ENCODE assay signal across 14 cellular contexts in genomic region chr3:46353639-46354410, GRCh38. TPM values are rescaled to one million over a fixed set of nuclear protein-coding genes. Genes with fewer than 3 reads are reported as not detected.
DNase-seq lines count a peak whose midpoint lies in the region; ATAC-seq lines count a peak whose summit lies in the region.
"Had no signal": no experiment of that assay in that cellular context is flagged by ENCODE, and none has a peak within 500 bp of the region (broad histone marks: within the 10 kb centered on the region; RNA-seq: fewer than 3 reads in every experiment).

TSS of gene CCR2 (plus strand) at chr3:46354111. CDS start at chr3:46357528, 3,417 bp downstream.

- H3K27me3 Mint-ChIP-seq in T-helper 17 cell = no peaks in the 10 kb centered on the region
- no peaks in the 10 kb centered on the region for H3K27me3 Mint-ChIP-seq in dendritic cell treated with granulocyte-macrophage colony-stimulating factor and Interleukin-4, amounts not matched to agents 40 ng/mL and 50 ng/mL, for 4 days
- H3K27me3 Mint-ChIP-seq in stimulated activated naive B cell treated with anti-CD40 and anti-IgM and Interleukin-4, amounts not matched to agents 10 μg/mL and 1 μg/mL and 100 μg/mL, for 72 hours = peaks cover 7 to 12% of the 10 kb centered on the region in 2 donors

- H3K9me3 Mint-ChIP-seq in dendritic cell treated with granulocyte-macrophage colony-stimulating factor and Interleukin-4, amounts not matched to agents 40 ng/mL and 50 ng/mL, for 4 days = no peaks in the 10 kb centered on the region
- H3K9me3 Mint-ChIP-seq in stimulated activated naive B cell treated with anti-CD40 and anti-IgM and Interleukin-4, amounts not matched to agents 10 μg/mL and 1 μg/mL and 100 μg/mL, for 72 hours = peaks cover 0 to 2% of the 10 kb centered on the region in 2 donors

- H3K9me3 ChIP-seq in T-helper 17 cell (ENCODE audit: control insufficient read depth, low read length, poor library complexity, severe bottlenecking) = no peaks in the 10 kb centered on the region
- H3K9me3 ChIP-seq: A549, colonic mucosa, right lobe of liver had no signal

- intact Hi-C loops in dendritic cell treated with granulocyte-macrophage colony-stimulating factor and Interleukin-4, amounts not matched to agents 40 ng/mL and 50 ng/mL, for 4 days (cut with micrococcal nuclease) = no loop called here

- peak within 1 kb of the TSS; percentile 92 for H3K4me3 Mint-ChIP-seq in T-helper 17 cell
- peak within 1 kb of the TSS; percentile 76 for H3K4me3 Mint-ChIP-seq in dendritic cell treated with granulocyte-macrophage colony-stimulating factor and Interleukin-4, amounts not matched to agents 40 ng/mL and 50 ng/mL, for 4 days
- H3K4me3 Mint-ChIP-seq in stimulated activated naive B cell treated with anti-CD40 and anti-IgM and Interleukin-4, amounts not matched to agents 10 μg/mL and 1 μg/mL and 100 μg/mL, for 72 hours = peak within 1 kb of the TSS; percentile 45 to 48

- peak; percentile 30 for ATAC-seq in T-helper 17 cell
- peak; percentile 77 to 85 for ATAC-seq in stimulated activated naive B cell treated with anti-CD40 and anti-IgM and Interleukin-4, amounts not matched to agents 10 μg/mL and 1 μg/mL and 100 μg/mL, for 72 hours (replicated peaks)
- ATAC-seq in HG02678 (IDR thresholded peaks at IDR 0.05; ENCODE audit: unreplicated experiment) = no peak
- ATAC-seq: A549 had no signal

- H3K4me1 Mint-ChIP-seq in T-helper 17 cell = peaks cover 78% of the 10 kb centered on the region
- H3K4me1 Mint-ChIP-seq in dendritic cell treated with granulocyte-macrophage colony-stimulating factor and Interleukin-4, amounts not matched to agents 40 ng/mL and 50 ng/mL, for 4 days (ENCODE audit: low read depth) = peaks cover 95% of the 10 kb centered on the region
- H3K4me1 Mint-ChIP-seq in stimulated activated naive B cell treated with anti-CD40 and anti-IgM and Interleukin-4, amounts not matched to agents 10 μg/mL and 1 μg/mL and 100 μg/mL, for 72 hours = peaks cover 56 to 70% of the 10 kb centered on the region in 2 donors

- H3K36me3 Mint-ChIP-seq in T-helper 17 cell (ENCODE audit: low read depth) = peaks cover 19% of the 10 kb centered on the region
- peaks cover 8% of the 10 kb centered on the region for H3K36me3 Mint-ChIP-seq in dendritic cell treated with granulocyte-macrophage colony-stimulating factor and Interleukin-4, amounts not matched to agents 40 ng/mL and 50 ng/mL, for 4 days (ENCODE audit: low read depth)
- H3K36me3 Mint-ChIP-seq in stimulated activated naive B cell treated with anti-CD40 and anti-IgM and Interleukin-4, amounts not matched to agents 10 μg/mL and 1 μg/mL and 100 μg/mL, for 72 hours = peaks cover 0 to 2% of the 10 kb centered on the region in 2 donors

- DNase-seq in activated CD8-positive, alpha-beta memory T cell treated with anti-CD3 and anti-CD28 coated beads, Interleukin-2, amount 50 U/mL, for 48 hours = peak; percentile 63
- DNase-seq in activated CD8-positive, alpha-beta memory T cell treated with anti-CD3 and anti-CD28 coated beads for 24 hours = no peak
- DNase-seq in T-helper 17 cell (no peak), NCI-H774 (lab: John Stamatoyannopoulos, UW) (no peak), GDM1 (lab: John Stamatoyannopoulos, UW) (no peak)
- DNase-seq in stimulated activated naive B cell treated with anti-CD40 and anti-IgM and Interleukin-4, amounts not matched to agents 10 μg/mL and 1 μg/mL and 100 μg/mL, for 72 hours = peak; percentile 32
- DNase-seq: colonic mucosa, NCI-H187, right lobe of liver had no signal

- peak within 1 kb of the TSS; percentile 95 for H3K27ac Mint-ChIP-seq in T-helper 17 cell
- peak within 1 kb of the TSS; percentile 75 for H3K27ac Mint-ChIP-seq in dendritic cell treated with granulocyte-macrophage colony-stimulating factor and Interleukin-4, amounts not matched to agents 40 ng/mL and 50 ng/mL, for 4 days
- H3K27ac Mint-ChIP-seq in stimulated activated naive B cell treated with anti-CD40 and anti-IgM and Interleukin-4, amounts not matched to agents 10 μg/mL and 1 μg/mL and 100 μg/mL, for 72 hours = peak within 1 kb of the TSS; percentile 52

RNA-seq across cellular contexts. Expression of gene CCR2, which starts in this region (rescaled TPM):
- total RNA-seq in T-helper 17 cell = 10 to 100 TPM; 12.4 to 14.2 TPM
- total RNA-seq: H1, lung microvascular endothelial cell had no signal

Comparison
In these comparisons a context has a peak if more than half of its experiments do, and no peak if none do; other contexts are left out.
1. DNase-seq: peak in activated CD8-positive, alpha-beta memory T cell treated with anti-CD3 and anti-CD28 coated beads, Interleukin-2, amount 50 U/mL, for 48 hours (single experiment) and stimulated activated naive B cell treated with anti-CD40 and anti-IgM and Interleukin-4, amounts not matched to agents 10 μg/mL and 1 μg/mL and 100 μg/mL, for 72 hours (single experiment); none in activated CD8-positive, alpha-beta memory T cell treated with anti-CD3 and anti-CD28 coated beads for 24 hours (single experiment), T-helper 17 cell (0 of 3), NCI-H774 (single experiment) and GDM1 (single experiment).
2. Peak in every context shown above with its lines, with median percentiles within 50 percentile points of each other: H3K27ac Mint-ChIP-seq and H3K4me3 Mint-ChIP-seq.